In genomic region chr2:17918789-17919188, GRCh38 we compare ENCODE assay signal across 1 cellular context.
TF ChIP-seq lines count a peak whose summit lies in the region.

No MANE protein-coding gene starts in this region.

TF ChIP-seq in GM23338, 12 proteins besides CTCF, POLR2A, EP300 and RAD21 (continued from another document):
- TF ChIP-seq REST (IDR thresholded peaks at IDR 0.05; ENCODE audit: unreplicated experiment), result no peak
- TF ChIP-seq ETS1 (IDR thresholded peaks at IDR 0.05), result no peak
- TF ChIP-seq EZH2phosphoT487 (IDR thresholded peaks at IDR 0.05; ENCODE audit: unreplicated experiment), result no peak
- TF ChIP-seq POLR2AphosphoS5 (IDR thresholded peaks at IDR 0.05; ENCODE audit: low read depth), result no peak
- TF ChIP-seq ZNF331 (CRISPR knock-in tag; IDR thresholded peaks at IDR 0.05; ENCODE audit: low read depth), result no peak
- TF ChIP-seq ZNF114 (CRISPR knock-in tag; IDR thresholded peaks at IDR 0.05), result no peak
- TF ChIP-seq EZH2 (IDR thresholded peaks at IDR 0.05; ENCODE audit: low read depth, unreplicated experiment), result no peak
- no peak for TF ChIP-seq ZNF462 (CRISPR knock-in tag; IDR thresholded peaks at IDR 0.05)
